In the genomic region with DNA sequence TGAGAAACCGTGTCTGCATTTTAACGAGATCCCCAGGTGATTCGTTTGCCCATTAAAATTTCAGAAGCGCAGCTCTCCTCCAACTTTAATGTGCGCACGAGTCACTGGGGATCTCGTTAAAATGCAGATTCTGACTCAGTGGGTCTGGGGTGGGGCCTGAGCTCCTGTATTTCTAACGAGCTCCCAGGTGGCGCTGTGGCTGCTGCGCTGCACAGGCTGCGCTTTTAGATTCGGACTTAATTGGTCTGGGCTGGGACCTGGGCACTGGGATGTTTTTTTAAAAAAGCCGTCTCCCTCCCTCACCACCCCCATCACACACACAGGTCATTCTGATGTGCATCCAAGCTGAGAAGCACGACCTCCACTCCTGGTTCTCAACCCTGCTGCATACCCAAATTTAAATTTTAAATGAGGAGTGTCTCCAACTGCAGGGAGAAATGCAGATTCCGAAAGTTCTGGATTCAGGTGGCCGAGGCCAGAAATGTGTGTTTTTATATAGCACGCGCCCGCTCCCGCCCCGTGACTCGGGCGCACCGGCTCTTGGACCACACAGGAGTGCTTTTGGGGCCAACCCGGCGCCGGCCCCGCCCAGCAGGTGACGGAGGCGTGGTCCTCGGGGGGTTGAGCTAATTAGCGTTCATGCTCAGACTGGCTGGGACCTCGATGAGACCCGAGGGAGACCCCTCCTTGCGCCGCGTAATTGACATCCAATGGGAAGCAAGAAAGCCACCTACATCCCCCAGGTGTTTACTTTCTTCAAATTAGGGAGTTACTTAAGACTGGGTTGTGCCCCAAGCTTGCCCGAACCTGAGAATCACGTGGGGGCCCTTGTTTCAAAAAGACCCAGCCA, we compare ENCODE assay signal across 1 cellular context.
A peak's percentile ranks its signal among the peaks of the same experiment; 100 is the strongest.
TF ChIP-seq lines count a peak whose summit lies in the region.

No MANE protein-coding gene starts in this region.

TF ChIP-seq in WTC11, 78 proteins besides CTCF, POLR2A, EP300 and RAD21 (continued from another document and continues in another):
- TF ChIP-seq IRF2 (CRISPR knock-in tag; IDR thresholded peaks at IDR 0.05; ENCODE audit: borderline replicate concordance, low read depth) (no peak), TP53 (CRISPR knock-in tag; IDR thresholded peaks at IDR 0.05) (no peak), E2F5 (CRISPR knock-in tag; IDR thresholded peaks at IDR 0.05) (no peak), ZNF232 (CRISPR knock-in tag; IDR thresholded peaks at IDR 0.05) (no peak), ZBTB43 (CRISPR knock-in tag; IDR thresholded peaks at IDR 0.05) (no peak), STAT6 (CRISPR knock-in tag; conservative IDR thresholded peaks at IDR 0.05; ENCODE audit: low read depth) (no peak), NFATC4 (CRISPR knock-in tag; IDR thresholded peaks at IDR 0.05) (no peak), NR1H2 (CRISPR knock-in tag; IDR thresholded peaks at IDR 0.05) (no peak), CREB1 (CRISPR knock-in tag; IDR thresholded peaks at IDR 0.05) (no peak), EMX1 (CRISPR knock-in tag; IDR thresholded peaks at IDR 0.05) (no peak), NR2C2 (CRISPR knock-in tag; IDR thresholded peaks at IDR 0.05) (no peak), JUN (CRISPR knock-in tag; IDR thresholded peaks at IDR 0.05) (no peak), RORB (CRISPR knock-in tag; IDR thresholded peaks at IDR 0.05) (no peak), SP1 (CRISPR knock-in tag; conservative IDR thresholded peaks at IDR 0.05) (peak; percentile 41; the same call in 1 of the 2 replicates), ATF2 (CRISPR knock-in tag; IDR thresholded peaks at IDR 0.05; ENCODE audit: borderline replicate concordance, low read depth) (no peak), AR (CRISPR knock-in tag; IDR thresholded peaks at IDR 0.05) (no peak), TEAD1 (CRISPR knock-in tag; IDR thresholded peaks at IDR 0.05) (no peak), ESRRA (CRISPR knock-in tag; IDR thresholded peaks at IDR 0.05; ENCODE audit: borderline replicate concordance) (no peak), GRHL2 (CRISPR knock-in tag; IDR thresholded peaks at IDR 0.05; ENCODE audit: insufficient replicate concordance, severe bottlenecking) (no peak), ZBTB21 (CRISPR knock-in tag; IDR thresholded peaks at IDR 0.05; ENCODE audit: borderline replicate concordance) (no peak), SOX15 (CRISPR knock-in tag; IDR thresholded peaks at IDR 0.05) (no peak), ELF4 (CRISPR knock-in tag; IDR thresholded peaks at IDR 0.05; ENCODE audit: low read depth) (no peak), ZNF671 (CRISPR knock-in tag; IDR thresholded peaks at IDR 0.05) (no peak), JAZF1 (CRISPR knock-in tag; IDR thresholded peaks at IDR 0.05) (no peak), E2F1 (CRISPR knock-in tag; IDR thresholded peaks at IDR 0.05) (0 out of 2 replicates have a peak, but pooled peaks have one; percentile 22), GABPB1 (CRISPR knock-in tag; IDR thresholded peaks at IDR 0.05) (no peak), HMGA2 (CRISPR knock-in tag; IDR thresholded peaks at IDR 0.05) (no peak), MYBL2 (CRISPR knock-in tag; IDR thresholded peaks at IDR 0.05) (0 out of 2 replicates have a peak, but pooled peaks have one; percentile 15), IRF1 (CRISPR knock-in tag; IDR thresholded peaks at IDR 0.05) (no peak), TEAD4 (CRISPR knock-in tag; IDR thresholded peaks at IDR 0.05) (no peak)
- TF ChIP-seq, protein P1, sequence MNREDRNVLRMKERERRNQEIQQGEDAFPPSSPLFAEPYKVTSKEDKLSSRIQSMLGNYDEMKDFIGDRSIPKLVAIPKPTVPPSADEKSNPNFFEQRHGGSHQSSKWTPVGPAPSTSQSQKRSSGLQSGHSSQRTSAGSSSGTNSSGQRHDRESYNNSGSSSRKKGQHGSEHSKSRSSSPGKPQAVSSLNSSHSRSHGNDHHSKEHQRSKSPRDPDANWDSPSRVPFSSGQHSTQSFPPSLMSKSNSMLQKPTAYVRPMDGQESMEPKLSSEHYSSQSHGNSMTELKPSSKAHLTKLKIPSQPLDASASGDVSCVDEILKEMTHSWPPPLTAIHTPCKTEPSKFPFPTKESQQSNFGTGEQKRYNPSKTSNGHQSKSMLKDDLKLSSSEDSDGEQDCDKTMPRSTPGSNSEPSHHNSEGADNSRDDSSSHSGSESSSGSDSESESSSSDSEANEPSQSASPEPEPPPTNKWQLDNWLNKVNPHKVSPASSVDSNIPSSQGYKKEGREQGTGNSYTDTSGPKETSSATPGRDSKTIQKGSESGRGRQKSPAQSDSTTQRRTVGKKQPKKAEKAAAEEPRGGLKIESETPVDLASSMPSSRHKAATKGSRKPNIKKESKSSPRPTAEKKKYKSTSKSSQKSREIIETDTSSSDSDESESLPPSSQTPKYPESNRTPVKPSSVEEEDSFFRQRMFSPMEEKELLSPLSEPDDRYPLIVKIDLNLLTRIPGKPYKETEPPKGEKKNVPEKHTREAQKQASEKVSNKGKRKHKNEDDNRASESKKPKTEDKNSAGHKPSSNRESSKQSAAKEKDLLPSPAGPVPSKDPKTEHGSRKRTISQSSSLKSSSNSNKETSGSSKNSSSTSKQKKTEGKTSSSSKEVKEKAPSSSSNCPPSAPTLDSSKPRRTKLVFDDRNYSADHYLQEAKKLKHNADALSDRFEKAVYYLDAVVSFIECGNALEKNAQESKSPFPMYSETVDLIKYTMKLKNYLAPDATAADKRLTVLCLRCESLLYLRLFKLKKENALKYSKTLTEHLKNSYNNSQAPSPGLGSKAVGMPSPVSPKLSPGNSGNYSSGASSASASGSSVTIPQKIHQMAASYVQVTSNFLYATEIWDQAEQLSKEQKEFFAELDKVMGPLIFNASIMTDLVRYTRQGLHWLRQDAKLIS (CRISPR knock-in tag; IDR thresholded peaks at IDR 0.05; ENCODE audit: borderline replicate concordance): no peak
- TF ChIP-seq, protein P2, sequence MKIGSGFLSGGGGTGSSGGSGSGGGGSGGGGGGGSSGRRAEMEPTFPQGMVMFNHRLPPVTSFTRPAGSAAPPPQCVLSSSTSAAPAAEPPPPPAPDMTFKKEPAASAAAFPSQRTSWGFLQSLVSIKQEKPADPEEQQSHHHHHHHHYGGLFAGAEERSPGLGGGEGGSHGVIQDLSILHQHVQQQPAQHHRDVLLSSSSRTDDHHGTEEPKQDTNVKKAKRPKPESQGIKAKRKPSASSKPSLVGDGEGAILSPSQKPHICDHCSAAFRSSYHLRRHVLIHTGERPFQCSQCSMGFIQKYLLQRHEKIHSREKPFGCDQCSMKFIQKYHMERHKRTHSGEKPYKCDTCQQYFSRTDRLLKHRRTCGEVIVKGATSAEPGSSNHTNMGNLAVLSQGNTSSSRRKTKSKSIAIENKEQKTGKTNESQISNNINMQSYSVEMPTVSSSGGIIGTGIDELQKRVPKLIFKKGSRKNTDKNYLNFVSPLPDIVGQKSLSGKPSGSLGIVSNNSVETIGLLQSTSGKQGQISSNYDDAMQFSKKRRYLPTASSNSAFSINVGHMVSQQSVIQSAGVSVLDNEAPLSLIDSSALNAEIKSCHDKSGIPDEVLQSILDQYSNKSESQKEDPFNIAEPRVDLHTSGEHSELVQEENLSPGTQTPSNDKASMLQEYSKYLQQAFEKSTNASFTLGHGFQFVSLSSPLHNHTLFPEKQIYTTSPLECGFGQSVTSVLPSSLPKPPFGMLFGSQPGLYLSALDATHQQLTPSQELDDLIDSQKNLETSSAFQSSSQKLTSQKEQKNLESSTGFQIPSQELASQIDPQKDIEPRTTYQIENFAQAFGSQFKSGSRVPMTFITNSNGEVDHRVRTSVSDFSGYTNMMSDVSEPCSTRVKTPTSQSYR (CRISPR knock-in tag; IDR thresholded peaks at IDR 0.05): 0 out of 2 replicates have a peak, but pooled peaks have one; percentile 26
- TF ChIP-seq, protein P3, sequence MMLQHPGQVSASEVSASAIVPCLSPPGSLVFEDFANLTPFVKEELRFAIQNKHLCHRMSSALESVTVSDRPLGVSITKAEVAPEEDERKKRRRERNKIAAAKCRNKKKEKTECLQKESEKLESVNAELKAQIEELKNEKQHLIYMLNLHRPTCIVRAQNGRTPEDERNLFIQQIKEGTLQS (CRISPR knock-in tag; conservative IDR thresholded peaks at IDR 0.05): no peak
- TF ChIP-seq, protein P4, sequence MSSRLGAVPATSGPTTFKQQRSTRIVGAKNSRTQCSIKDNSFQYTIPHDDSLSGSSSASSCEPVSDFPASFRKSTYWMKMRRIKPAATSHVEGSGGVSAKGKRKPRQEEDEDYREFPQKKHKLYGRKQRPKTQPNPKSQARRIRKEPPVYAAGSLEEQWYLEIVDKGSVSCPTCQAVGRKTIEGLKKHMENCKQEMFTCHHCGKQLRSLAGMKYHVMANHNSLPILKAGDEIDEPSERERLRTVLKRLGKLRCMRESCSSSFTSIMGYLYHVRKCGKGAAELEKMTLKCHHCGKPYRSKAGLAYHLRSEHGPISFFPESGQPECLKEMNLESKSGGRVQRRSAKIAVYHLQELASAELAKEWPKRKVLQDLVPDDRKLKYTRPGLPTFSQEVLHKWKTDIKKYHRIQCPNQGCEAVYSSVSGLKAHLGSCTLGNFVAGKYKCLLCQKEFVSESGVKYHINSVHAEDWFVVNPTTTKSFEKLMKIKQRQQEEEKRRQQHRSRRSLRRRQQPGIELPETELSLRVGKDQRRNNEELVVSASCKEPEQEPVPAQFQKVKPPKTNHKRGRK (CRISPR knock-in tag; IDR thresholded peaks at IDR 0.05; ENCODE audit: borderline replicate concordance): no peak
